In genomic region chr19:823565-824121, GRCh38 we compare ENCODE assay signal across 1 cellular context.
TF ChIP-seq lines count a peak whose summit lies in the region.

No MANE protein-coding gene starts in this region.

TF ChIP-seq in K562, 482 proteins besides CTCF, POLR2A, EP300 and RAD21 (continued from another document and continues in another):
- TF ChIP-seq HBP1 (CRISPR knock-in tag; IDR thresholded peaks at IDR 0.05) (no peak), ZNF134 (CRISPR knock-in tag; conservative IDR thresholded peaks at IDR 0.05) (no peak), ZNF232 (CRISPR knock-in tag; IDR thresholded peaks at IDR 0.05) (no peak), ATF7 (IDR thresholded peaks at IDR 0.05) (peak; percentile 60; the same call in 1 of the 2 replicates), ZNF407 (IDR thresholded peaks at IDR 0.05; ENCODE audit: low read depth) (no peak), E4F1 (CRISPR knock-in tag; IDR thresholded peaks at IDR 0.05; ENCODE audit: borderline replicate concordance) (no peak), SRSF7 (optimal IDR thresholded peaks at IDR 0.05; ENCODE audit: low read depth, low read length) (no peak), NFIX (CRISPR knock-in tag; IDR thresholded peaks at IDR 0.05; ENCODE audit: low read depth) (no peak), HDAC1 (IDR thresholded peaks at IDR 0.05) (peak in 1 of 2 experiments; percentile 45; a peak in 1 of 4 replicates), ZNF766 (CRISPR knock-in tag; conservative IDR thresholded peaks at IDR 0.05) (no peak; the same call in 1 of the 2 replicates), PRPF4 (IDR thresholded peaks at IDR 0.05; ENCODE audit: insufficient read depth, low read depth, low read length, poor library complexity, severe bottlenecking) (no peak), GABPB2 (CRISPR knock-in tag; conservative IDR thresholded peaks at IDR 0.05) (no peak), ZNF436 (CRISPR knock-in tag; IDR thresholded peaks at IDR 0.05) (no peak), ZC3H4 (CRISPR knock-in tag; IDR thresholded peaks at IDR 0.05; ENCODE audit: borderline replicate concordance) (no peak), ZNF431 (CRISPR knock-in tag; IDR thresholded peaks at IDR 0.05) (no peak), SLC30A9 (CRISPR knock-in tag; IDR thresholded peaks at IDR 0.05) (no peak), ZKSCAN8 (CRISPR knock-in tag; IDR thresholded peaks at IDR 0.05) (no peak), ZNF592 (IDR thresholded peaks at IDR 0.05) (peak; percentile 80; the same call in 1 of the 2 replicates), FOXK1 (CRISPR knock-in tag; IDR thresholded peaks at IDR 0.05; ENCODE audit: borderline replicate concordance) (no peak), MNT (conservative IDR thresholded peaks at IDR 0.05) (peak in 1 of 2 experiments; percentile 40; a peak in 1 of 4 replicates), PYGO2 (tag; IDR thresholded peaks at IDR 0.05) (no peak), BCLAF1 (IDR thresholded peaks at IDR 0.05; ENCODE audit: borderline replicate concordance in 1 of 2, control insufficient read depth in 1 of 2, low read depth in 2 of 2, low read length in 1 of 2) (no peak), MIER1 (IDR thresholded peaks at IDR 0.05; ENCODE audit: low read depth) (no peak), CXXC5 (CRISPR knock-in tag; IDR thresholded peaks at IDR 0.05) (peak; percentile 55), RB1 (IDR thresholded peaks at IDR 0.05; ENCODE audit: low read depth) (no peak; the same call in 1 of the 2 replicates), HLTF (IDR thresholded peaks at IDR 0.05) (no peak), MYC (IDR thresholded peaks at IDR 0.05; ENCODE audit: low read depth, low read length) (peak; percentile 41; the same call in 1 of the 2 replicates), MYC (CRISPR knock-in tag; IDR thresholded peaks at IDR 0.05; ENCODE audit: borderline replicate concordance, low read depth) (peak; percentile 36; the same call in 1 of the 2 replicates), E2F5 (CRISPR knock-in tag; IDR thresholded peaks at IDR 0.05) (no peak), FOXP1 (CRISPR knock-in tag; IDR thresholded peaks at IDR 0.05) (0 out of 2 replicates have a peak, but pooled peaks have one; percentile 49), SIN3A (IDR thresholded peaks at IDR 0.05; ENCODE audit: borderline replicate concordance in 2 of 2, control insufficient read depth in 1 of 2, low read depth in 2 of 2, low read length in 2 of 2) (0 out of 4 replicates have a peak, but pooled peaks of 1 of the 2 experiments have one; percentile 47), RBM39 (optimal IDR thresholded peaks at IDR 0.05; ENCODE audit: low read depth, low read length) (no peak), ATF6 (CRISPR knock-in tag; IDR thresholded peaks at IDR 0.05) (no peak)
